9 cellular contexts compared by ENCODE assay signal in genomic region chr9:34701023-34701768, GRCh38. TPM values are rescaled to one million over a fixed set of nuclear protein-coding genes. Genes with fewer than 3 reads are reported as not detected.
DNase-seq lines count a peak whose midpoint lies in the region; ATAC-seq and TF ChIP-seq lines count a peak whose summit lies in the region.
"Had no signal": no experiment of that assay in that cellular context is flagged by ENCODE, and none has a peak within 500 bp of the region (broad histone marks: within the 10 kb centered on the region; RNA-seq: fewer than 3 reads in every experiment).

No MANE protein-coding gene starts in this region.

- DNase-seq in HK-2 (ENCODE audit: unreplicated experiment): peak; percentile 69
- DNase-seq in activated T-cell treated with anti-CD3 and anti-CD28 coated beads, Interleukin-2, amount 50 U/mL, for 72 hours: peak; percentile 82 to 87
- DNase-seq in fibroblast of gingiva (ENCODE audit: low read depth): peak; percentile 66
- peak; percentile 50 to 56 for DNase-seq in stimulated activated CD8-positive, alpha-beta memory T cell treated with anti-CD3 and anti-CD28 coated beads, Interleukin-4, amount 100 ng/mL, for 4 hours (ENCODE audit: low read depth in 2 of 2, low spot score in 1 of 2)
- DNase-seq in NCI-H82 treated with DMSO at 0.1 percent for 48 hours (lab: John Stamatoyannopoulos, UW; ENCODE audit: unreplicated experiment): no peak

- H3K4me1 ChIP-seq in DOHH2 (ENCODE audit: control insufficient read depth, low read length) (peaks cover 6% of the 10 kb centered on the region), OCI-LY1 (ENCODE audit: insufficient read depth, low read length, severe bottlenecking) (peaks cover 8% of the 10 kb centered on the region), muscle layer of duodenum (ENCODE audit: control insufficient read depth in 1 of 2, insufficient read depth in 2 of 2, low read length in 2 of 2) (peaks cover 0 to 3% of the 10 kb centered on the region in 2 donors)

- H3K4me1 Mint-ChIP-seq in activated T-cell treated with anti-CD3 and anti-CD28 coated beads, Interleukin-2, amount 50 U/mL, for 72 hours (ENCODE audit: low read depth): peaks cover 6% of the 10 kb centered on the region

- H3K4me2 ChIP-seq in DOHH2 (ENCODE audit: low read length) (peak overlapping the region; percentile 72), OCI-LY1 (ENCODE audit: low read length) (peak overlapping the region; percentile 65)

- H3K79me2 ChIP-seq in DOHH2 (ENCODE audit: control insufficient read depth, low read length): no peaks in the 10 kb centered on the region
- H3K79me2 ChIP-seq in OCI-LY1 (ENCODE audit: insufficient read depth, low read length): no peaks in the 10 kb centered on the region

- H3K36me3 Mint-ChIP-seq in activated T-cell treated with anti-CD3 and anti-CD28 coated beads, Interleukin-2, amount 50 U/mL, for 72 hours (ENCODE audit: insufficient read depth in 2 of 2): no peaks in the 10 kb centered on the region

- TF ChIP-seq CTCF in DOHH2 (IDR thresholded peaks at IDR 0.05; ENCODE audit: low read depth, low read length, poor library complexity, severe bottlenecking) (peak; percentile 79), OCI-LY1 (IDR thresholded peaks at IDR 0.05; ENCODE audit: low read length) (peak; percentile 86)

- no peaks in the 10 kb centered on the region for H3K9me3 Mint-ChIP-seq in activated T-cell treated with anti-CD3 and anti-CD28 coated beads, Interleukin-2, amount 50 U/mL, for 72 hours

- H3F3A ChIP-seq in DOHH2 (ENCODE audit: control insufficient read depth, insufficient read depth) (no peaks in the 10 kb centered on the region), OCI-LY1 (ENCODE audit: insufficient read depth, low read length) (no peaks in the 10 kb centered on the region)

- H3K9me3 ChIP-seq in DOHH2 (ENCODE audit: control insufficient read depth, insufficient read depth, low read length) (no peaks in the 10 kb centered on the region), OCI-LY1 (ENCODE audit: low read length) (no peaks in the 10 kb centered on the region), muscle layer of duodenum (ENCODE audit: control insufficient read depth in 1 of 2, low read length in 2 of 2) (no peaks in the 10 kb centered on the region)

- ATAC-seq in activated T-cell treated with anti-CD3 and anti-CD28 coated beads, Interleukin-2, amount 50 U/mL, for 72 hours (replicated peaks in 1 of 2): peak; percentile 91

- H3K27ac ChIP-seq in DOHH2 (ENCODE audit: low read depth, low read length) (no peak overlapping the region), OCI-LY1 (ENCODE audit: low read depth, low read length, poor library complexity, severe bottlenecking) (no peak overlapping the region), muscle layer of duodenum (ENCODE audit: low read length) (no peak overlapping the region)

- H3K4me3 ChIP-seq in DOHH2 (ENCODE audit: low read length) (peak overlapping the region; percentile 64), OCI-LY1 (ENCODE audit: low read depth, low read length, poor library complexity, severe bottlenecking) (peak overlapping the region; percentile 47), muscle layer of duodenum (ENCODE audit: low read depth in 1 of 2, low read length in 2 of 2) (peak overlapping the region; percentile 76 to 89)

- H3K27me3 ChIP-seq in DOHH2 (ENCODE audit: control insufficient read depth, low read length) (peaks cover 26% of the 10 kb centered on the region), OCI-LY1 (ENCODE audit: insufficient read depth, low read length) (peaks cover 3% of the 10 kb centered on the region; the same call in 1 of the 2 replicates), muscle layer of duodenum (ENCODE audit: low read depth, low read length) (no peaks in the 10 kb centered on the region)

- H4K20me1 ChIP-seq in DOHH2 (ENCODE audit: control insufficient read depth, insufficient read depth, low read depth, low read length): no peaks in the 10 kb centered on the region
- H4K20me1 ChIP-seq in OCI-LY1 (ENCODE audit: insufficient read depth, low read length): no peaks in the 10 kb centered on the region

- H3K9me2 ChIP-seq in DOHH2 (replicated peaks; ENCODE audit: control insufficient read depth, low read length) (no peaks in the 10 kb centered on the region), OCI-LY1 (ENCODE audit: low read depth, low read length) (no peaks in the 10 kb centered on the region)

- H3K27ac Mint-ChIP-seq in activated T-cell treated with anti-CD3 and anti-CD28 coated beads, Interleukin-2, amount 50 U/mL, for 72 hours: no peak overlapping the region

- H2AFZ ChIP-seq in OCI-LY1 (ENCODE audit: low read length): no peak overlapping the region

- peak overlapping the region; percentile 76 to 77 for H3K4me3 Mint-ChIP-seq in activated T-cell treated with anti-CD3 and anti-CD28 coated beads, Interleukin-2, amount 50 U/mL, for 72 hours

- H3K27me3 Mint-ChIP-seq in activated T-cell treated with anti-CD3 and anti-CD28 coated beads, Interleukin-2, amount 50 U/mL, for 72 hours (ENCODE audit: low read depth): peaks cover 14% of the 10 kb centered on the region

- no peak overlapping the region; the same call in 1 of the 2 replicates for H3K9ac ChIP-seq in OCI-LY1 (ENCODE audit: low read length)

- no peaks in the 10 kb centered on the region for H3K36me3 ChIP-seq in DOHH2 (ENCODE audit: control insufficient read depth, low read length)
- no peaks in the 10 kb centered on the region for H3K36me3 ChIP-seq in OCI-LY1 (ENCODE audit: insufficient read depth, low read length)
- H3K36me3 ChIP-seq in muscle layer of duodenum (ENCODE audit: control insufficient read depth in 1 of 2, insufficient read depth in 2 of 2, low read length in 2 of 2): no peaks in the 10 kb centered on the region

RNA-seq across cellular contexts. Expression of gene CCL21, which starts 8.7 kb away (rescaled TPM):
- total RNA-seq in activated T-cell treated with anti-CD3 and anti-CD28 coated beads, Interleukin-2, amount 50 U/mL, for 72 hours: not detected

RNA-seq across cellular contexts. Expression of gene CCL19, which starts 10.1 kb away (rescaled TPM):
- total RNA-seq in activated T-cell treated with anti-CD3 and anti-CD28 coated beads, Interleukin-2, amount 50 U/mL, for 72 hours: not detected
- total RNA-seq: dermis microvascular lymphatic vessel endothelial cell had no signal

RNA-seq across cellular contexts. Expression of gene CCL27, which starts 38.7 kb away (rescaled TPM):
- 1 to 10 TPM; 1.4 to 3.7 TPM for total RNA-seq in activated T-cell treated with anti-CD3 and anti-CD28 coated beads, Interleukin-2, amount 50 U/mL, for 72 hours
- total RNA-seq: dermis microvascular lymphatic vessel endothelial cell had no signal

RNA-seq across cellular contexts. Expression of gene IL11RA, which starts 49.2 kb away (rescaled TPM):
- 10 to 100 TPM; 55.2 to 55.8 TPM for total RNA-seq in activated T-cell treated with anti-CD3 and anti-CD28 coated beads, Interleukin-2, amount 50 U/mL, for 72 hours

RNA-seq across cellular contexts. Expression of gene GALT, which starts 54.7 kb away (rescaled TPM):
- 10 to 100 TPM; 61.6 to 67.2 TPM for total RNA-seq in activated T-cell treated with anti-CD3 and anti-CD28 coated beads, Interleukin-2, amount 50 U/mL, for 72 hours
